1 cellular context compared by ENCODE assay signal in the genomic region with DNA sequence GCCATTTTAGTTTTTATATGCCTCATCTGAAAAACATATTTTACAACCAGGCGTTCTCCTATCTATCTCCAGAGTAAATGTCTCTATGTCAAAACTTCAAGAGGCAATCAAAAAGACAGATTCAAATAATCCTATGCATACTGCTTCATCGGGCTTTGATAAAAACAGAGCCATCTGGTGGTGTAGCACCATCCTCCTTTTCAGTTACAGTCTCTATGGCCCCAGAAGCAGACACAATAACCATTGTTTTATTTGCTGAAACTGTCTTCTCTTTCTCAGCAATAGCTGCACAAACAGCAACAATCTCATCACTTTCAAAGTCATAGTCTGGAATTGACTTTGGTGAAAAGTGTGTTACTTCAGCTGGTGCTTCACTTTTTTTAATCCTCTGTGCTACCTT.
TF ChIP-seq lines count a peak whose summit lies in the region.

No MANE protein-coding gene starts in this region.

TF ChIP-seq in IMR-90, 13 proteins besides CTCF, POLR2A, EP300 and RAD21 (continued from another document):
- TF ChIP-seq, protein P1, sequence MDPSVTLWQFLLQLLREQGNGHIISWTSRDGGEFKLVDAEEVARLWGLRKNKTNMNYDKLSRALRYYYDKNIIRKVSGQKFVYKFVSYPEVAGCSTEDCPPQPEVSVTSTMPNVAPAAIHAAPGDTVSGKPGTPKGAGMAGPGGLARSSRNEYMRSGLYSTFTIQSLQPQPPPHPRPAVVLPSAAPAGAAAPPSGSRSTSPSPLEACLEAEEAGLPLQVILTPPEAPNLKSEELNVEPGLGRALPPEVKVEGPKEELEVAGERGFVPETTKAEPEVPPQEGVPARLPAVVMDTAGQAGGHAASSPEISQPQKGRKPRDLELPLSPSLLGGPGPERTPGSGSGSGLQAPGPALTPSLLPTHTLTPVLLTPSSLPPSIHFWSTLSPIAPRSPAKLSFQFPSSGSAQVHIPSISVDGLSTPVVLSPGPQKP (IDR thresholded peaks at IDR 0.05; ENCODE audit: borderline replicate concordance, low read depth, low read length) = no peak
- TF ChIP-seq, protein P2, sequence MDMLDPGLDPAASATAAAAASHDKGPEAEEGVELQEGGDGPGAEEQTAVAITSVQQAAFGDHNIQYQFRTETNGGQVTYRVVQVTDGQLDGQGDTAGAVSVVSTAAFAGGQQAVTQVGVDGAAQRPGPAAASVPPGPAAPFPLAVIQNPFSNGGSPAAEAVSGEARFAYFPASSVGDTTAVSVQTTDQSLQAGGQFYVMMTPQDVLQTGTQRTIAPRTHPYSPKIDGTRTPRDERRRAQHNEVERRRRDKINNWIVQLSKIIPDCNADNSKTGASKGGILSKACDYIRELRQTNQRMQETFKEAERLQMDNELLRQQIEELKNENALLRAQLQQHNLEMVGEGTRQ (IDR thresholded peaks at IDR 0.05; ENCODE audit: low read depth, low read length) = no peak
- TF ChIP-seq RFX5 (IDR thresholded peaks at IDR 0.05; ENCODE audit: low read depth, low read length) (no peak), MAZ (IDR thresholded peaks at IDR 0.05; ENCODE audit: borderline replicate concordance, low read depth, low read length) (no peak), BHLHE40 (IDR thresholded peaks at IDR 0.05; ENCODE audit: low read depth, low read length) (no peak), RCOR1 (IDR thresholded peaks at IDR 0.05; ENCODE audit: insufficient replicate concordance, low read length) (no peak), FOS (IDR thresholded peaks at IDR 0.05; ENCODE audit: low read depth, low read length) (no peak), MAFK (IDR thresholded peaks at IDR 0.05; ENCODE audit: low read depth, low read length) (no peak), MXI1 (IDR thresholded peaks at IDR 0.05; ENCODE audit: borderline replicate concordance, low read depth, low read length) (no peak), CEBPB (IDR thresholded peaks at IDR 0.05; ENCODE audit: low read depth, low read length) (no peak), NFE2L2 (IDR thresholded peaks at IDR 0.05; ENCODE audit: low read depth, low read length) (no peak)
